In the genomic region with DNA sequence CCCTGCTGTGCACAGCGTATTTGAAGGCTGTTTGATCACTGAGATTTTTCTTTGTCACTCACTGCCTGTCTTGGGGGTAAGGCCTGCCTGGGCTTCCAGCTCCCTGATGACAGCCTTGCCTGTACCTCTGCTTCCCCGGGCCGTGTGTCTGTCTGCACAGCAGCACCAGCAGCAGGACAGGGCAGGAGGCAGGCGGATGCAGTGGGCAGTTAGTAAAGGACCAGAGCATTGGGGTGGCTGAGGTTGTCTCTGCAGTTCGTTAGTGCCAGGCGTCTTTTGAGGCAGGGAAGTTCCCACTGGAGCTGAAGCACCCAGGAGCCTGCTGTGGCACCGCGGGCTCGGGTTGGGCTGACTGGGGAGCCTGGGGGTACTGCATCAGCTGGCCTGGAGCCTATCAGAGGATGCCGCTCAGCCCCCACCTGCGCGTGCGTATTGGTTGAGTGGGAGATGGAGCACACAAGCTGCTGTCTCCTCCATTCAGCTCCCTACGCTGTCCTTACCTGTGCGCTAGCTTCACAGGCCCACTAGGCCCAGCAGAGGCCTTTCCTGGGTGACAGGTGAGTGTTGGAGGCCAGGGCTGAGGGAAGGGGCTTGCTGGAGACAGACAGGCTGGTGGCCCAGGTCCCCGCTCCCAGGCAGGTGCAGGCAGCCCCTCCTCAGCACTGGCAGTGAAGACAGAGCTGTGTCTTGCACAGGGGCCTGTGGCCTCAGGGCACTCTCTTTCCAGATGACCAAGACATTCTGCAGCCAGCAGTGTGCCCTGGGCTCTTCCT, we compare ENCODE assay signal across 12 cellular contexts. TPM values are rescaled to one million over a fixed set of nuclear protein-coding genes. Genes with fewer than 3 reads are reported as not detected.
DNase-seq lines count a peak whose midpoint lies in the region; TF ChIP-seq lines count a peak whose summit lies in the region.
"Had no signal": no experiment of that assay in that cellular context is flagged by ENCODE, and none has a peak within 500 bp of the region (broad histone marks: within the 10 kb centered on the region; RNA-seq: fewer than 3 reads in every experiment).

No MANE protein-coding gene starts in this region.

- TF ChIP-seq CTCF in osteoblast (IDR thresholded peaks at IDR 0.05; ENCODE audit: extremely low read depth, low read depth, low read length) (no peak), WERI-Rb-1 (IDR thresholded peaks at IDR 0.05; ENCODE audit: low read depth, low read length) (no peak)

- H3K27me3 ChIP-seq in HUES64 (ENCODE audit: insufficient read depth, low read length) (no peaks in the 10 kb centered on the region), osteoblast (ENCODE audit: insufficient read depth, low read length) (no peaks in the 10 kb centered on the region), WERI-Rb-1 (ENCODE audit: insufficient read depth, low read depth, severe bottlenecking) (no peaks in the 10 kb centered on the region)
- H3K27me3 ChIP-seq: neural progenitor cell, tibial nerve had no signal

- H3K36me3 ChIP-seq in HUES64 (ENCODE audit: insufficient read depth, low read length) = peaks cover 61% of the 10 kb centered on the region
- peaks cover 36% of the 10 kb centered on the region for H3K36me3 ChIP-seq in osteoblast (ENCODE audit: insufficient read depth, low read length)
- no peaks in the 10 kb centered on the region; the same call in 1 of the 2 replicates for H3K36me3 ChIP-seq in WERI-Rb-1
- H3K36me3 ChIP-seq: neural progenitor cell had no signal

- no peak overlapping the region for H2AFZ ChIP-seq in osteoblast (ENCODE audit: low read length)
- H2AFZ ChIP-seq: neural progenitor cell had no signal

- DNase-seq in NCI-H1417 (lab: John Stamatoyannopoulos, UW) (peak in 2 of 3 experiments; percentile 9 to 43), NCI-H1417 treated with DMSO at 0.1 percent for 48 hours (lab: John Stamatoyannopoulos, UW) (no peak), caudate nucleus (lab: John Stamatoyannopoulos, UW) (peak in 45 of 61 donors; percentile 10 to 92 (median 59)), osteoblast (ENCODE audit: insufficient read length, low spot score, missing footprints) (peak; percentile 69), NCI-H748 (lab: John Stamatoyannopoulos, UW; ENCODE audit: unreplicated experiment) (no peak), WERI-Rb-1 (no peak)
- DNase-seq in stimulated activated CD4-positive, alpha-beta T cell treated with anti-CD3 and anti-CD28 coated beads, Interleukin-15, amount 100 ng/mL, for 24 hours = no peak
- DNase-seq: 8988T; activated naive CD8-positive, alpha-beta T cell treated with anti-CD3 and anti-CD28 coated beads, Interleukin-2, amount 50 U/mL, for 24 hours had no signal

- H3K4me1 ChIP-seq in HUES64 (ENCODE audit: insufficient read depth, low read length) (peaks cover 3% of the 10 kb centered on the region; the same call in 1 of the 2 replicates), osteoblast (ENCODE audit: insufficient read depth, low read length) (peaks cover 38% of the 10 kb centered on the region)
- H3K4me1 ChIP-seq: neural progenitor cell had no signal

- WGBS in HUES64 = 95% methylated on average over 16 of the region's 16 CpGs

- H3K79me2 ChIP-seq in osteoblast (ENCODE audit: insufficient read depth, low read length) = peaks cover 34% of the 10 kb centered on the region

- H3K4me2 ChIP-seq in osteoblast (ENCODE audit: insufficient read depth, low read length) = no peak overlapping the region
- H3K4me2 ChIP-seq: neural progenitor cell had no signal

- no peaks in the 10 kb centered on the region for H3K9me3 ChIP-seq in HUES64 (ENCODE audit: insufficient read depth, low read depth, low read length)
- H3K9me3 ChIP-seq in osteoblast (ENCODE audit: low read depth, low read length) = no peaks in the 10 kb centered on the region
- no peaks in the 10 kb centered on the region for H3K9me3 ChIP-seq in WERI-Rb-1 (ENCODE audit: severe bottlenecking)
- H3K9me3 ChIP-seq: tibial nerve had no signal

- 0 out of 2 replicates have a peak overlapping the region, but pooled peaks have one; percentile 19 for H3K9ac ChIP-seq in HUES64 (ENCODE audit: low read depth, low read length)
- H3K9ac ChIP-seq: neural progenitor cell had no signal

- H3K27ac ChIP-seq in HUES64 (ENCODE audit: low read depth, low read length) (peak overlapping the region; percentile 40), caudate nucleus (ENCODE audit: low read depth, low read length) (peak overlapping the region; percentile 69), osteoblast (ENCODE audit: low read depth, low read length) (no peak overlapping the region), WERI-Rb-1 (no peak overlapping the region)
- H3K27ac ChIP-seq: neural progenitor cell had no signal

- no peak overlapping the region for H3K4me3 ChIP-seq in HUES64 (ENCODE audit: low read length)
- H3K4me3 ChIP-seq in osteoblast (ENCODE audit: insufficient read depth, low read length) = no peak overlapping the region
- no peak overlapping the region for H3K4me3 ChIP-seq in WERI-Rb-1 (ENCODE audit: low read depth, low read length)
- H3K4me3 ChIP-seq: neural progenitor cell, tibial nerve had no signal

- peaks cover 78% of the 10 kb centered on the region for H4K20me1 ChIP-seq in osteoblast (ENCODE audit: insufficient read depth, low read length)

RNA-seq across cellular contexts. Expression of gene SNAP47, which starts 28.2 kb away (rescaled TPM):
- polyA plus RNA-seq in HUES64 (2013, experiment 1 of 2) = 31.6 TPM
- polyA plus RNA-seq in HUES64 (2013, experiment 2 of 2) = 30.1 TPM
- 47.7 and 51.4 TPM in 2 replicates for total RNA-seq in osteoblast

RNA-seq across cellular contexts. Expression of gene JMJD4, which starts 28.3 kb away (rescaled TPM):
- polyA plus RNA-seq in HUES64 (2013, experiment 1 of 2) = 15.3 TPM
- polyA plus RNA-seq in HUES64 (2013, experiment 2 of 2) = 12.3 TPM
- 27.5 and 30.4 TPM in 2 replicates for total RNA-seq in osteoblast

RNA-seq across cellular contexts. Expression of gene PRSS38, which starts 52.0 kb away (rescaled TPM):
- not detected for polyA plus RNA-seq in HUES64 (2013, experiment 1 of 2)
- polyA plus RNA-seq in HUES64 (2013, experiment 2 of 2) = not detected
- not detected in 2 replicates for total RNA-seq in osteoblast
- total RNA-seq: tibial nerve had no signal

Comparison
In these comparisons a context has a peak if more than half of its experiments do, and no peak if none do; other contexts are left out.
1. DNase-seq: peak in NCI-H1417 (2 of 3), caudate nucleus (45 of 61) and osteoblast (single experiment); none in NCI-H1417 treated with DMSO at 0.1 percent for 48 hours (single experiment), NCI-H748 (single experiment), stimulated activated CD4-positive, alpha-beta T cell treated with anti-CD3 and anti-CD28 coated beads, Interleukin-15, amount 100 ng/mL, for 24 hours (single experiment) and WERI-Rb-1 (single experiment).
2. H3K27ac ChIP-seq: peak in HUES64 (single experiment) and caudate nucleus (single experiment); none in osteoblast (single experiment) and WERI-Rb-1 (single experiment).